1 cellular context compared by ENCODE assay signal in genomic region chr4:169660929-169661328, GRCh38.
TF ChIP-seq lines count a peak whose summit lies in the region.

No MANE protein-coding gene starts in this region.

TF ChIP-seq in K562, 482 proteins besides CTCF, POLR2A, EP300 and RAD21:
- TF ChIP-seq, protein P1, sequence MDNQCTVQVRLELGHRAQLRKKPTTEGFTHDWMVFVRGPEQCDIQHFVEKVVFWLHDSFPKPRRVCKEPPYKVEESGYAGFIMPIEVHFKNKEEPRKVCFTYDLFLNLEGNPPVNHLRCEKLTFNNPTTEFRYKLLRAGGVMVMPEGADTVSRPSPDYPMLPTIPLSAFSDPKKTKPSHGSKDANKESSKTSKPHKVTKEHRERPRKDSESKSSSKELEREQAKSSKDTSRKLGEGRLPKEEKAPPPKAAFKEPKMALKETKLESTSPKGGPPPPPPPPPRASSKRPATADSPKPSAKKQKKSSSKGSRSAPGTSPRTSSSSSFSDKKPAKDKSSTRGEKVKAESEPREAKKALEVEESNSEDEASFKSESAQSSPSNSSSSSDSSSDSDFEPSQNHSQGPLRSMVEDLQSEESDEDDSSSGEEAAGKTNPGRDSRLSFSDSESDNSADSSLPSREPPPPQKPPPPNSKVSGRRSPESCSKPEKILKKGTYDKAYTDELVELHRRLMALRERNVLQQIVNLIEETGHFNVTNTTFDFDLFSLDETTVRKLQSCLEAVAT (IDR thresholded peaks at IDR 0.05), result peak in 1 of 2 experiments; percentile 10; a peak in 2 of 4 replicates
- TF ChIP-seq, protein P2, sequence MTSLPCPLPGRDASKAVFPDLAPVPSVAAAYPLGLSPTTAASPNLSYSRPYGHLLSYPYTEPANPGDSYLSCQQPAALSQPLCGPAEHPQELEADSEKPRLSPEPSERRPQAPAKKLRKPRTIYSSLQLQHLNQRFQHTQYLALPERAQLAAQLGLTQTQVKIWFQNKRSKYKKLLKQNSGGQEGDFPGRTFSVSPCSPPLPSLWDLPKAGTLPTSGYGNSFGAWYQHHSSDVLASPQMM (CRISPR knock-in tag; IDR thresholded peaks at IDR 0.05), result no peak
- no peak for TF ChIP-seq CHD1 (IDR thresholded peaks at IDR 0.05; ENCODE audit: low read length)
- no peak for TF ChIP-seq FUS (optimal IDR thresholded peaks at IDR 0.05; ENCODE audit: low read depth, low read length)
- TF ChIP-seq, protein P3, sequence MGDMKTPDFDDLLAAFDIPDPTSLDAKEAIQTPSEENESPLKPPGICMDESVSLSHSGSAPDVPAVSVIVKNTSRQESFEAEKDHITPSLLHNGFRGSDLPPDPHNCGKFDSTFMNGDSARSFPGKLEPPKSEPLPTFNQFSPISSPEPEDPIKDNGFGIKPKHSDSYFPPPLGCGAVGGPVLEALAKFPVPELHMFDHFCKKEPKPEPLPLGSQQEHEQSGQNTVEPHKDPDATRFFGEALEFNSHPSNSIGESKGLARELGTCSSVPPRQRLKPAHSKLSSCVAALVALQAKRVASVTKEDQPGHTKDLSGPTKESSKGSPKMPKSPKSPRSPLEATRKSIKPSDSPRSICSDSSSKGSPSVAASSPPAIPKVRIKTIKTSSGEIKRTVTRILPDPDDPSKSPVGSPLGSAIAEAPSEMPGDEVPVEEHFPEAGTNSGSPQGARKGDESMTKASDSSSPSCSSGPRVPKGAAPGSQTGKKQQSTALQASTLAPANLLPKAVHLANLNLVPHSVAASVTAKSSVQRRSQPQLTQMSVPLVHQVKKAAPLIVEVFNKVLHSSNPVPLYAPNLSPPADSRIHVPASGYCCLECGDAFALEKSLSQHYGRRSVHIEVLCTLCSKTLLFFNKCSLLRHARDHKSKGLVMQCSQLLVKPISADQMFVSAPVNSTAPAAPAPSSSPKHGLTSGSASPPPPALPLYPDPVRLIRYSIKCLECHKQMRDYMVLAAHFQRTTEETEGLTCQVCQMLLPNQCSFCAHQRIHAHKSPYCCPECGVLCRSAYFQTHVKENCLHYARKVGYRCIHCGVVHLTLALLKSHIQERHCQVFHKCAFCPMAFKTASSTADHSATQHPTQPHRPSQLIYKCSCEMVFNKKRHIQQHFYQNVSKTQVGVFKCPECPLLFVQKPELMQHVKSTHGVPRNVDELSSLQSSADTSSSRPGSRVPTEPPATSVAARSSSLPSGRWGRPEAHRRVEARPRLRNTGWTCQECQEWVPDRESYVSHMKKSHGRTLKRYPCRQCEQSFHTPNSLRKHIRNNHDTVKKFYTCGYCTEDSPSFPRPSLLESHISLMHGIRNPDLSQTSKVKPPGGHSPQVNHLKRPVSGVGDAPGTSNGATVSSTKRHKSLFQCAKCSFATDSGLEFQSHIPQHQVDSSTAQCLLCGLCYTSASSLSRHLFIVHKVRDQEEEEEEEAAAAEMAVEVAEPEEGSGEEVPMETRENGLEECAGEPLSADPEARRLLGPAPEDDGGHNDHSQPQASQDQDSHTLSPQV (IDR thresholded peaks at IDR 0.05), result peak; percentile 51
- TF ChIP-seq, protein P4, sequence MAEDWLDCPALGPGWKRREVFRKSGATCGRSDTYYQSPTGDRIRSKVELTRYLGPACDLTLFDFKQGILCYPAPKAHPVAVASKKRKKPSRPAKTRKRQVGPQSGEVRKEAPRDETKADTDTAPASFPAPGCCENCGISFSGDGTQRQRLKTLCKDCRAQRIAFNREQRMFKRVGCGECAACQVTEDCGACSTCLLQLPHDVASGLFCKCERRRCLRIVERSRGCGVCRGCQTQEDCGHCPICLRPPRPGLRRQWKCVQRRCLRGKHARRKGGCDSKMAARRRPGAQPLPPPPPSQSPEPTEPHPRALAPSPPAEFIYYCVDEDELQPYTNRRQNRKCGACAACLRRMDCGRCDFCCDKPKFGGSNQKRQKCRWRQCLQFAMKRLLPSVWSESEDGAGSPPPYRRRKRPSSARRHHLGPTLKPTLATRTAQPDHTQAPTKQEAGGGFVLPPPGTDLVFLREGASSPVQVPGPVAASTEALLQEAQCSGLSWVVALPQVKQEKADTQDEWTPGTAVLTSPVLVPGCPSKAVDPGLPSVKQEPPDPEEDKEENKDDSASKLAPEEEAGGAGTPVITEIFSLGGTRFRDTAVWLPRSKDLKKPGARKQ (CRISPR knock-in tag; IDR thresholded peaks at IDR 0.05), result no peak
- TF ChIP-seq, protein P5, sequence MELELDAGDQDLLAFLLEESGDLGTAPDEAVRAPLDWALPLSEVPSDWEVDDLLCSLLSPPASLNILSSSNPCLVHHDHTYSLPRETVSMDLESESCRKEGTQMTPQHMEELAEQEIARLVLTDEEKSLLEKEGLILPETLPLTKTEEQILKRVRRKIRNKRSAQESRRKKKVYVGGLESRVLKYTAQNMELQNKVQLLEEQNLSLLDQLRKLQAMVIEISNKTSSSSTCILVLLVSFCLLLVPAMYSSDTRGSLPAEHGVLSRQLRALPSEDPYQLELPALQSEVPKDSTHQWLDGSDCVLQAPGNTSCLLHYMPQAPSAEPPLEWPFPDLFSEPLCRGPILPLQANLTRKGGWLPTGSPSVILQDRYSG (tag; conservative IDR thresholded peaks at IDR 0.05; ENCODE audit: low read depth), result 0 out of 2 replicates have a peak, but pooled peaks have one; percentile 24
- TF ChIP-seq MEIS2 (IDR thresholded peaks at IDR 0.05; ENCODE audit: partially characterized antibody), result peak; percentile 24
